ENCODE assay signal across 12 cellular contexts in genomic region chr3:192082733-192083660, GRCh38.
DNase-seq lines count a peak whose midpoint lies in the region; ATAC-seq, FAIRE-seq and TF ChIP-seq lines count a peak whose summit lies in the region.
"Had no signal": no experiment of that assay in that cellular context is flagged by ENCODE, and none has a peak within 500 bp of the region (broad histone marks: within the 10 kb centered on the region; RNA-seq: fewer than 3 reads in every experiment).

No MANE protein-coding gene starts in this region.

- H3K4me3 ChIP-seq in right cardiac atrium (ENCODE audit: low read length), result no peak overlapping the region
- H3K4me3 ChIP-seq: BLaER1 had no signal

- H3K27me3 Mint-ChIP-seq in chondrocyte (ENCODE audit: low read depth), result peaks cover 5% of the 10 kb centered on the region
- H3K27me3 Mint-ChIP-seq: activated B cell treated with CpG ODN at 0.5 μM for 24 hours had no signal

- peak; percentile 23 for FAIRE-seq in HTR-8/SVneo (lab: Jason Lieb, UNC)

- intact Hi-C loops in right cardiac atrium (cut with DNase I), result no loop called here

- H3K4me1 ChIP-seq in right cardiac atrium (ENCODE audit: control insufficient read depth, insufficient read depth, low read length), result no peaks in the 10 kb centered on the region

- no peak for TF ChIP-seq CTCF in GM13977 (IDR thresholded peaks at IDR 0.05; ENCODE audit: extremely low read depth, insufficient read depth, missing control alignments)
- TF ChIP-seq CTCF in chondrocyte (IDR thresholded peaks at IDR 0.05), result no peak

- H3K4me3 Mint-ChIP-seq in chondrocyte (ENCODE audit: unreplicated experiment), result no peak overlapping the region
- H3K4me3 Mint-ChIP-seq: activated B cell treated with CpG ODN at 0.5 μM for 24 hours had no signal

- H3K27ac Mint-ChIP-seq in chondrocyte (ENCODE audit: unreplicated experiment), result no peak overlapping the region
- H3K27ac Mint-ChIP-seq: activated B cell treated with CpG ODN at 0.5 μM for 24 hours; activated naive CD4-positive, alpha-beta T cell treated with anti-CD3 and anti-CD28 coated beads, Interleukin-2, amount 50 U/mL, for 72 hours had no signal

- 51% methylated on average over 5 of the region's 5 CpGs for WGBS in right cardiac atrium

- in situ Hi-C loops in GM13977 (cut with MboI; ENCODE audit: low pct_unique_long_range_greater_than_20kb, low sequenced_read_pairs, unreplicated experiment), result no loop called here

- H3K9me3 ChIP-seq in right cardiac atrium (ENCODE audit: control insufficient read depth, low read length), result no peaks in the 10 kb centered on the region
- H3K9me3 ChIP-seq: BLaER1 had no signal

- peak; percentile 27 for DNase-seq in GM13977 (ENCODE audit: low spot score)
- no peak for DNase-seq in HTR-8/SVneo (ENCODE audit: insufficient read length, low spot score)
- no peak for DNase-seq in chondrocyte (ENCODE audit: low spot score)
- DNase-seq in NCI-H1417 (lab: John Stamatoyannopoulos, UW), result no peak
- DNase-seq in COLO668 (lab: John Stamatoyannopoulos, UW; ENCODE audit: unreplicated experiment), result no peak
- DNase-seq in right cardiac atrium, result no peak
- DNase-seq: activated B cell treated with CpG ODN at 0.5 μM for 24 hours, trophoblast cell had no signal

- ATAC-seq in GM19438 (IDR thresholded peaks at IDR 0.05; ENCODE audit: low read depth, unreplicated experiment) (peak; percentile 97), HG02885 (IDR thresholded peaks at IDR 0.05; ENCODE audit: poor library complexity, unreplicated experiment) (peak; percentile 96), right cardiac atrium (no peak)
- ATAC-seq: activated naive CD4-positive, alpha-beta T cell treated with anti-CD3 and anti-CD28 coated beads, Interleukin-2, amount 50 U/mL, for 72 hours had no signal

- peaks cover 5% of the 10 kb centered on the region for H3K9me3 Mint-ChIP-seq in chondrocyte (ENCODE audit: low read depth)
- H3K9me3 Mint-ChIP-seq: activated B cell treated with CpG ODN at 0.5 μM for 24 hours had no signal

- H3K36me3 Mint-ChIP-seq in chondrocyte (ENCODE audit: low read depth), result no peaks in the 10 kb centered on the region
- H3K36me3 Mint-ChIP-seq: activated naive CD4-positive, alpha-beta T cell treated with anti-CD3 and anti-CD28 coated beads, Interleukin-2, amount 50 U/mL, for 72 hours had no signal

- no peak overlapping the region for H3K27ac ChIP-seq in right cardiac atrium (ENCODE audit: low read length)
- H3K27ac ChIP-seq: BLaER1 had no signal

- no peaks in the 10 kb centered on the region for H3K27me3 ChIP-seq in right cardiac atrium (ENCODE audit: control insufficient read depth, insufficient read depth)
- H3K27me3 ChIP-seq: BLaER1 had no signal

- H3K4me1 Mint-ChIP-seq in chondrocyte (ENCODE audit: low read depth), result no peaks in the 10 kb centered on the region

Comparison
In these comparisons a context has a peak if more than half of its experiments do, and no peak if none do; other contexts are left out.
1. ATAC-seq: peak in GM19438 (single experiment) and HG02885 (single experiment); none in right cardiac atrium (0 of 2).